In the genomic region with DNA sequence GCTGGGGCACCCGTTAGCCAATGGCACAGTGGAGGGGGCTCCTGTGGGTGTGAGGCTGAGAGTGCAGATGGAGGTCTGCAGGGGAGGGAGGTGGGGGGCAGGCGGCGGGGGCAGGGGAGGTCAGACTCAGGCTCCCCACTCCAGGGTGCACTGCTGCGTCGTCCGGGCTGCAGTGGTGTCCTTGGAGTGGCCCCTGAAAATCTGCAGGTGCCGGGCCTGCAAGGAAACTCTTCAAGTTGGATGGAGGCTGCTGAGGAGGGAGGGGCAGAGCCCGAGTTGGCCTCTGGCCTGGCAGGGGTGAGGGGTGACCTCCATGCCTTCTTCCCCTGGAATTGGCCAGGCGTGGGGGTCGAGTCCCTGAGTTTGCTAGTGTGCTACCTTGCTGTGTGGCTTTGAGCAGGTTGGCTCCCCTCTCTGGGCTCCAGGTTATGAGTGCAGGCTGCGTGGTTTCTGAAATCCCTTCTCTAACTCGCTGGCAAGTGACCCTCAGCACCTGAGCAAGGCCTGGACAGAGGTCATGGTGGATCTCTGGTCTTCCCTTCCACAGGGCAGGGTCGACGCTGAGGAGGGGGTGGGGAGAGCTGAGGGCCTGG, we compare ENCODE assay signal across 15 cellular contexts. TPM values are rescaled to one million over a fixed set of nuclear protein-coding genes. Genes with fewer than 3 reads are reported as not detected.
A peak's percentile ranks its signal among the peaks of the same experiment; 100 is the strongest.
DNase-seq lines count a peak whose midpoint lies in the region; ATAC-seq, FAIRE-seq and TF ChIP-seq lines count a peak whose summit lies in the region.
"Had no signal": no experiment of that assay in that cellular context is flagged by ENCODE, and none has a peak within 500 bp of the region (broad histone marks: within the 10 kb centered on the region; RNA-seq: fewer than 3 reads in every experiment).

No MANE protein-coding gene starts in this region.

- no peaks in the 10 kb centered on the region for H3K36me3 Mint-ChIP-seq in activated naive CD4-positive, alpha-beta T cell treated with anti-CD3 and anti-CD28 coated beads, Interleukin-2, amount 50 U/mL, for 72 hours
- H3K36me3 Mint-ChIP-seq: immature natural killer cell had no signal

- WGBS in sigmoid colon, 2 donors, result 40 to 64% methylated on average over 14 of the region's 14 CpGs
- WGBS in mesenchymal stem cell, result 63% methylated on average over 10 of the region's 14 CpGs

- no peak for TF ChIP-seq CTCF in GM12875 (IDR thresholded peaks at IDR 0.05; ENCODE audit: borderline replicate concordance, insufficient read depth, low read depth, low read length)
- no peak for TF ChIP-seq CTCF in VCaP (conservative IDR thresholded peaks at IDR 0.05)
- TF ChIP-seq CTCF in kidney (IDR thresholded peaks at IDR 0.05; ENCODE audit: borderline replicate concordance, extremely low read depth, insufficient read depth), result no peak
- TF ChIP-seq CTCF in sigmoid colon (IDR thresholded peaks at IDR 0.05), result no peak

- FAIRE-seq in kidney (lab: Jason Lieb, UNC), result no peak

- H3K27me3 ChIP-seq in sigmoid colon (no peaks in the 10 kb centered on the region), mesenchymal stem cell (ENCODE audit: control insufficient read depth in 1 of 2, insufficient read depth in 1 of 2, low read length in 2 of 2) (peaks cover 61 to 86% of the 10 kb centered on the region in 2 experiments)

- TF ChIP-seq EP300 in sigmoid colon (IDR thresholded peaks at IDR 0.05), result no peak

- H3K14ac ChIP-seq in mesenchymal stem cell (ENCODE audit: low read length in 2 of 2), result no peak overlapping the region

- no peak overlapping the region for H2BK120ac ChIP-seq in mesenchymal stem cell (ENCODE audit: low read depth, low read length)

- intact Hi-C loops in kidney (cut with DNase I) (no loop called here), sigmoid colon (cut with DNase I) (loop anchor here (2.0 to 5.0 kb wide), 2 partner anchors 52 to 459 kb away; no protein-coding TSS in a partner anchor), posterior vena cava (cut with DNase I) (loop anchor here in 1 of 2 donors (10.0 kb wide), 1 partner anchor 189 kb away; no protein-coding TSS in a partner anchor)

- H3K9ac ChIP-seq in kidney (ENCODE audit: low read length in 2 of 2), result peak overlapping the region in 1 of 2 donors; percentile 34
- no peak overlapping the region for H3K9ac ChIP-seq in mesenchymal stem cell (ENCODE audit: low read length)

- no peak overlapping the region for H3K27ac Mint-ChIP-seq in activated naive CD4-positive, alpha-beta T cell treated with anti-CD3 and anti-CD28 coated beads, Interleukin-2, amount 50 U/mL, for 72 hours
- H3K27ac Mint-ChIP-seq: immature natural killer cell; stimulated activated naive CD8-positive, alpha-beta T cell treated with anti-CD3 and anti-CD28 coated beads, Interleukin-15, Interleukin-2, amounts not matched to agents 100 ng/mL and 50 ng/mL, for 24 hours had no signal

- H2BK15ac ChIP-seq in mesenchymal stem cell (ENCODE audit: low read depth, poor library complexity, severe bottlenecking), result no peak overlapping the region

- H3K27ac ChIP-seq in VCaP, result peak overlapping the region; percentile 55; the same call in 1 of the 2 replicates
- H3K27ac ChIP-seq in kidney (ENCODE audit: low read depth in 2 of 2, low read length in 2 of 2), result no peak overlapping the region
- H3K27ac ChIP-seq in sigmoid colon, result peak overlapping the region; percentile 61 to 70 (median 66)
- H3K27ac ChIP-seq in mesenchymal stem cell (ENCODE audit: low read length, poor library complexity, severe bottlenecking), result no peak overlapping the region
- H3K27ac ChIP-seq: HL-60 had no signal

- no peak overlapping the region for H3K18ac ChIP-seq in mesenchymal stem cell (ENCODE audit: low read depth in 1 of 2, low read length in 2 of 2)

- H2BK12ac ChIP-seq in mesenchymal stem cell (ENCODE audit: low read length in 2 of 2), result no peak overlapping the region

- H3K79me1 ChIP-seq in mesenchymal stem cell (replicated peaks; ENCODE audit: low read length, poor library complexity, severe bottlenecking), result no peaks in the 10 kb centered on the region

- no peak for ATAC-seq in HG02970 (IDR thresholded peaks at IDR 0.05; ENCODE audit: low FRiP score, unreplicated experiment)
- ATAC-seq in activated naive CD4-positive, alpha-beta T cell treated with anti-CD3 and anti-CD28 coated beads, Interleukin-2, amount 50 U/mL, for 72 hours, result no peak

- no peak overlapping the region for H4K8ac ChIP-seq in mesenchymal stem cell (ENCODE audit: low read length)

- H2AFZ ChIP-seq in mesenchymal stem cell (ENCODE audit: low read depth, low read length), result no peak overlapping the region

- H3K9me3 ChIP-seq in kidney (ENCODE audit: control insufficient read depth in 1 of 2, low read length in 2 of 2) (no peaks in the 10 kb centered on the region), sigmoid colon (no peaks in the 10 kb centered on the region), mesenchymal stem cell (ENCODE audit: control insufficient read depth, low read length) (no peaks in the 10 kb centered on the region)

- DNase-seq in kidney (no peak), sigmoid colon (no peak), posterior vena cava (ENCODE audit: low spot score) (no peak), mesenchymal stem cell (no peak)
- DNase-seq in activated naive CD4-positive, alpha-beta T cell treated with anti-CD3 and anti-CD28 coated beads, Interleukin-2, amount 50 U/mL, for 72 hours (ENCODE audit: low spot score in 2 of 2), result no peak
- DNase-seq: activated CD8-positive, alpha-beta memory T cell treated with anti-CD3 and anti-CD28 coated beads, Interleukin-2, amount 50 U/mL, for 48 hours; foreskin melanocyte; immature natural killer cell; Karpas-422; SIG-M5 had no signal

- no peak for TF ChIP-seq POLR2A in sigmoid colon (IDR thresholded peaks at IDR 0.05)

- no peak overlapping the region for H3K4ac ChIP-seq in mesenchymal stem cell (ENCODE audit: low read depth in 1 of 2, low read length in 2 of 2)

- no peaks in the 10 kb centered on the region for H3K36me3 ChIP-seq in kidney (ENCODE audit: control insufficient read depth in 1 of 2, insufficient read depth in 2 of 2, low read length in 2 of 2)
- H3K36me3 ChIP-seq in sigmoid colon, result peaks cover 0 to under 1% (median 0%) of the 10 kb centered on the region in 4 donors
- H3K36me3 ChIP-seq in mesenchymal stem cell (ENCODE audit: control insufficient read depth in 1 of 2, insufficient read depth in 2 of 2, low read depth in 1 of 2, low read length in 2 of 2), result no peaks in the 10 kb centered on the region

- H4K91ac ChIP-seq in mesenchymal stem cell (ENCODE audit: low read length), result no peak overlapping the region

- H3K4me1 ChIP-seq in kidney (ENCODE audit: control insufficient read depth in 1 of 2, insufficient read depth in 1 of 2, low read depth in 1 of 2, low read length in 2 of 2) (peaks cover 15 to 58% of the 10 kb centered on the region in 2 donors), sigmoid colon (peaks cover 0 to 53% (median 31%) of the 10 kb centered on the region in 4 donors), mesenchymal stem cell (ENCODE audit: control insufficient read depth, insufficient read depth, low read depth, low read length) (peaks cover 17% of the 10 kb centered on the region)

- peak overlapping the region in 1 of 2 experiments; percentile 27 for H3K23ac ChIP-seq in mesenchymal stem cell (ENCODE audit: low read length in 2 of 2)

- H3K9me3 Mint-ChIP-seq in activated naive CD4-positive, alpha-beta T cell treated with anti-CD3 and anti-CD28 coated beads, Interleukin-2, amount 50 U/mL, for 72 hours, result no peaks in the 10 kb centered on the region
- H3K9me3 Mint-ChIP-seq: immature natural killer cell; stimulated activated naive CD8-positive, alpha-beta T cell treated with anti-CD3 and anti-CD28 coated beads, Interleukin-15, Interleukin-2, amounts not matched to agents 100 ng/mL and 50 ng/mL, for 24 hours had no signal

- no peak overlapping the region for H2AK5ac ChIP-seq in mesenchymal stem cell (ENCODE audit: low read length, severe bottlenecking)

- H3K4me2 ChIP-seq in mesenchymal stem cell (ENCODE audit: low read length, poor library complexity, severe bottlenecking), result no peak overlapping the region

- H3K4me3 ChIP-seq in GM12875 (ENCODE audit: low read depth, low read length) (peak overlapping the region; percentile 50), kidney (ENCODE audit: low read length in 2 of 2) (peak overlapping the region; percentile 34 to 61), sigmoid colon (peak overlapping the region; percentile 31 to 57 (median 48)), mesenchymal stem cell (ENCODE audit: insufficient read depth in 1 of 2, low read depth in 1 of 2, low read length in 2 of 2) (no peak overlapping the region)

- H2BK5ac ChIP-seq in mesenchymal stem cell (ENCODE audit: low read depth, low read length, poor library complexity, severe bottlenecking), result no peak overlapping the region

RNA-seq across cellular contexts. Expression of a gene that starts 0.9 kb away (rescaled TPM):
- total RNA-seq in kidney (32.1 TPM), sigmoid colon (1 to 10 TPM in 2 of 4 donors, under 1 TPM in 2; 0.33 to 4.2 (median 0.94) TPM), posterior vena cava (10 to 100 TPM in 1 of 2 donors, 1 to 10 TPM in 1; 5.5 to 11.3 TPM)
- polyA plus RNA-seq in kidney (ENCODE audit: insufficient read depth, low read depth, low replicate concordance) (20.0 TPM), sigmoid colon (1 to 10 TPM in 1 of 3 donors, under 1 TPM in 2; 0.46 to 1.8 (median 0.60) TPM)
- 0.22 TPM for polyA plus RNA-seq in mesenchymal stem cell (2013, experiment 1 of 2)
- polyA plus RNA-seq in mesenchymal stem cell (2013, experiment 2 of 2), result 0.21 TPM
- 1 to 10 TPM in 1 of 2 donors, under 1 TPM in 1; 0.11 to 1.2 TPM for total RNA-seq in activated naive CD4-positive, alpha-beta T cell treated with anti-CD3 and anti-CD28 coated beads, Interleukin-2, amount 50 U/mL, for 72 hours
- polyA plus RNA-seq: immature natural killer cell had no signal

RNA-seq across cellular contexts. Expression of a gene that starts 10.6 kb away (rescaled TPM):
- total RNA-seq in kidney (not detected), sigmoid colon (not detected), posterior vena cava (not detected)
- polyA plus RNA-seq in kidney (ENCODE audit: insufficient read depth, low read depth, low replicate concordance) (not detected), sigmoid colon (not detected)
- polyA plus RNA-seq in mesenchymal stem cell (2013, experiment 1 of 2), result not detected
- polyA plus RNA-seq in mesenchymal stem cell (2013, experiment 2 of 2), result not detected
- not detected for total RNA-seq in activated naive CD4-positive, alpha-beta T cell treated with anti-CD3 and anti-CD28 coated beads, Interleukin-2, amount 50 U/mL, for 72 hours
- polyA plus RNA-seq: immature natural killer cell had no signal

RNA-seq across cellular contexts. Expression of a gene that starts 56.5 kb away (rescaled TPM):
- total RNA-seq in kidney, result 5.8 TPM
- 2.5 TPM for polyA plus RNA-seq in kidney (ENCODE audit: insufficient read depth, low read depth, low replicate concordance)
- 1 to 10 TPM; 1.4 to 2.7 (median 2.0) TPM for total RNA-seq in sigmoid colon
- 1 to 10 TPM; 1.2 to 8.2 (median 1.8) TPM for polyA plus RNA-seq in sigmoid colon
- total RNA-seq in posterior vena cava, result 1 to 10 TPM; 3.2 to 4.0 TPM
- 29.4 TPM for polyA plus RNA-seq in mesenchymal stem cell (2013, experiment 1 of 2)
- 28.2 TPM for polyA plus RNA-seq in mesenchymal stem cell (2013, experiment 2 of 2)
- 1 to 10 TPM; 1.0 to 1.8 TPM for total RNA-seq in activated naive CD4-positive, alpha-beta T cell treated with anti-CD3 and anti-CD28 coated beads, Interleukin-2, amount 50 U/mL, for 72 hours

Comparison
In these comparisons a context has a peak if more than half of its experiments do, and no peak if none do; other contexts are left out.
1. H3K4me3 ChIP-seq: peak in GM12875 (single experiment), kidney (2 of 2) and sigmoid colon (4 of 4); none in mesenchymal stem cell (0 of 2).
2. H3K27ac ChIP-seq: peak in VCaP (single experiment) and sigmoid colon (4 of 4); none in kidney (0 of 2) and mesenchymal stem cell (single experiment).